10 cellular contexts compared by ENCODE assay signal in the genomic region with DNA sequence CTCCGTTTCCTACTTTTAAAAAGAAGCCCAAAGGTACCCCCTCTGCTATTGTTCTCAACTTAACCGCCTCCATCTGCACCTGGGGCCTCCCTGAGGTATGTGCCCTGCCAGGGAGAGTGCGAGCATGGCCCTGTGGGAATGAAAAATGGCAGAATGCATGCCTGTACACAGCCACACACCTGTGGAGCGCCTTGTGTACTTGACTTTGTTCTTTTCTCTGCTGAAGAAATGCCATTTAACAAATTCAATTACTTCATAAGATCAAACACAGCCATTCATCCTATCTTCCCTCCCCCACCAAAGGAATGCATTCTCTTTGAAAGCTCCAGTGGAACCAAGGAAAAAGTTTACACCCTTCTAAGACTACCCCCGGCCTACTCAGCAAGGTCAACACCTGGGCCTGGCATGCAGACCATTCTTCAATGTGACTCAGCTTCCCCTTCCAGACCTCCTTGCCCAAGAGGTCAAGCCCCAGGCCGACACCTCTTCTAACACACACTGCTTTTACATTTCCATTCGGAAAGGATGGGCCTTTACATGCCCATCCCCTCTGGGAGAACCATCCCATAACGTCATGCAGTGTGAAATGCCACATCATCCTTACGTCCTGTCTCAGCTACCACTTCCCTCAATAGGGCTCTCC.
DNase-seq lines count a peak whose midpoint lies in the region; ATAC-seq and TF ChIP-seq lines count a peak whose summit lies in the region.
"Had no signal": no experiment of that assay in that cellular context is flagged by ENCODE, and none has a peak within 500 bp of the region (broad histone marks: within the 10 kb centered on the region; RNA-seq: fewer than 3 reads in every experiment).

No MANE protein-coding gene starts in this region.

- no peak overlapping the region for H3K27ac ChIP-seq in Karpas-422 (ENCODE audit: low read length)
- peak overlapping the region; percentile 96 for H3K27ac ChIP-seq in epithelial cell of prostate
- no peak overlapping the region for H3K27ac ChIP-seq in gastroesophageal sphincter

- no peaks in the 10 kb centered on the region for H4K20me1 ChIP-seq in Karpas-422 (ENCODE audit: insufficient read depth, low read depth, low read length)

- DNase-seq in A172 (ENCODE audit: low spot score): peak; percentile 92
- no peak for DNase-seq in Karpas-422
- peak; percentile 58 for DNase-seq in epithelial cell of prostate (ENCODE audit: low read depth, low spot score)
- no peak for DNase-seq in anterior cingulate cortex (lab: John Stamatoyannopoulos, UW)
- DNase-seq in posterior vena cava (ENCODE audit: low spot score): no peak
- DNase-seq: activated CD4-positive, alpha-beta T cell treated with anti-CD3 and anti-CD28 coated beads, Interleukin-2, amount 50 U/mL, for 48 hours; C1 segment of cervical spinal cord had no signal

- peaks cover 25% of the 10 kb centered on the region for H3K4me1 ChIP-seq in Karpas-422 (ENCODE audit: low read length)
- H3K4me1 ChIP-seq in gastroesophageal sphincter: peaks cover 0 to 5% (median 0%) of the 10 kb centered on the region in 3 donors

- ATAC-seq in GM21529 (IDR thresholded peaks at IDR 0.05; ENCODE audit: unreplicated experiment) (peak; percentile 29), GM21526 (IDR thresholded peaks at IDR 0.05; ENCODE audit: low FRiP score, unreplicated experiment) (no peak), gastroesophageal sphincter (no peak)

- no peak overlapping the region for H3K4me3 ChIP-seq in Karpas-422 (ENCODE audit: low read length)
- H3K4me3 ChIP-seq in gastroesophageal sphincter: no peak overlapping the region

- TF ChIP-seq EP300 in gastroesophageal sphincter (IDR thresholded peaks at IDR 0.05): no peak

- H3K27me3 ChIP-seq in Karpas-422 (ENCODE audit: low read length): no peaks in the 10 kb centered on the region
- no peaks in the 10 kb centered on the region for H3K27me3 ChIP-seq in gastroesophageal sphincter

- no peak overlapping the region for H3K9ac ChIP-seq in Karpas-422 (ENCODE audit: low read length)

- no peaks in the 10 kb centered on the region; the same call in 1 of the 2 replicates for H3K36me3 ChIP-seq in Karpas-422 (ENCODE audit: insufficient read depth, low read length)
- peaks cover 0 to 33% of the 10 kb centered on the region in 2 donors for H3K36me3 ChIP-seq in gastroesophageal sphincter

- 75 to 76% methylated on average over 9 of the region's 9 CpGs for WGBS in gastroesophageal sphincter (ENCODE audit: low coverage in 1 of 2), 2 donors

- peak overlapping the region; percentile 53 for H3K4me2 ChIP-seq in Karpas-422 (ENCODE audit: low read depth, low read length, poor library complexity, severe bottlenecking)

- intact Hi-C loops in posterior vena cava (cut with DNase I): no loop called here

- H3K9me3 ChIP-seq in Karpas-422 (ENCODE audit: low read length) (no peaks in the 10 kb centered on the region), gastroesophageal sphincter (no peaks in the 10 kb centered on the region)

- H3K9me2 ChIP-seq in Karpas-422 (replicated peaks; ENCODE audit: insufficient read depth, low read length): no peaks in the 10 kb centered on the region

- no peaks in the 10 kb centered on the region for H3K79me2 ChIP-seq in Karpas-422 (ENCODE audit: low read length)

- TF ChIP-seq CTCF in gastroesophageal sphincter (IDR thresholded peaks at IDR 0.05): no peak

- H2AFZ ChIP-seq in Karpas-422 (ENCODE audit: low read length): peak overlapping the region; percentile 55; the same call in 1 of the 2 replicates

- no peak for TF ChIP-seq POLR2A in gastroesophageal sphincter (IDR thresholded peaks at IDR 0.05)

Comparison
In these comparisons a context has a peak if more than half of its experiments do, and no peak if none do; other contexts are left out.
1. DNase-seq: peak in A172 (single experiment) and epithelial cell of prostate (single experiment); none in Karpas-422 (single experiment), anterior cingulate cortex (0 of 58) and posterior vena cava (single experiment).